ENCODE assay signal across 19 cellular contexts in genomic region chr9:6855860-6856259, GRCh38.
"Had no signal": no experiment of that assay in that cellular context is flagged by ENCODE, and none has a peak within 500 bp of the region (broad histone marks: within the 10 kb centered on the region; RNA-seq: fewer than 3 reads in every experiment).

No MANE protein-coding gene starts in this region.

- H3K9me3 Mint-ChIP-seq: activated CD4-positive, alpha-beta T cell treated with anti-CD3 and anti-CD28 coated beads, Interleukin-2, amount 10 ng/mL, durations not matched to agents 24 days and 14 days; activated naive CD4-positive, alpha-beta T cell treated with anti-CD3 and anti-CD28 coated beads, Interleukin-2, amount 10 ng/mL, durations not matched to agents 7 days and 5 days; activated naive CD8-positive, alpha-beta T cell treated with anti-CD3 and anti-CD28 coated beads, Interleukin-2, amount 50 U/mL, for 24 hours; activated T-cell treated with anti-CD3 and anti-CD28 coated beads, Interleukin-2, amount 50 U/mL, for 4 hours; central memory CD8-positive, alpha-beta T cell; memory B cell; naive B cell had no signal

- H3K27ac Mint-ChIP-seq: activated CD4-positive, alpha-beta T cell treated with anti-CD3 and anti-CD28 coated beads, Interleukin-2, amount 10 ng/mL, durations not matched to agents 24 days and 14 days; activated CD8-positive, alpha-beta T cell treated with anti-CD3 and anti-CD28 coated beads, Interleukin-2, amount 10 ng/mL, durations not matched to agents 7 days and 5 days; activated naive CD4-positive, alpha-beta T cell treated with anti-CD3 and anti-CD28 coated beads, Interleukin-2, amount 10 ng/mL, durations not matched to agents 7 days and 5 days; activated naive CD8-positive, alpha-beta T cell treated with anti-CD3 and anti-CD28 coated beads, Interleukin-2, amount 50 U/mL, for 24 hours; memory B cell had no signal

- H3K27ac ChIP-seq: brain microvascular endothelial cell, colonic mucosa, left ventricle myocardium inferior, tibial nerve, uterus had no signal

- DNase-seq: activated CD4-positive, alpha-beta T cell treated with anti-CD3 and anti-CD28 coated beads, Interleukin-2, amount 10 ng/mL, durations not matched to agents 24 days and 14 days; activated CD8-positive, alpha-beta T cell treated with anti-CD3 and anti-CD28 coated beads, Interleukin-2, amount 10 ng/mL, durations not matched to agents 7 days and 5 days; activated naive CD4-positive, alpha-beta T cell treated with anti-CD3 and anti-CD28 coated beads, Interleukin-2, amount 10 ng/mL, durations not matched to agents 7 days and 5 days; activated naive CD8-positive, alpha-beta T cell treated with anti-CD3 and anti-CD28 coated beads, Interleukin-2, amount 50 U/mL, for 24 hours; activated T-cell treated with anti-CD3 and anti-CD28 coated beads, Interleukin-2, amount 50 U/mL, for 4 hours; brain microvascular endothelial cell; colonic mucosa; kidney; left ventricle myocardium inferior; naive B cell; stimulated activated CD4-positive, alpha-beta T cell treated with anti-CD3 and anti-CD28 coated beads, Interleukin-2, amount 100 ng/mL, for 24 hours; stimulated activated naive CD8-positive, alpha-beta T cell treated with anti-CD3 and anti-CD28 coated beads, Interleukin-15, Interleukin-2, amounts not matched to agents 100 U/mL and 50 U/mL, for 24 hours; T-helper 1 cell; T1000; uterus had no signal

- H3K4me1 ChIP-seq: colonic mucosa, tibial nerve, uterus had no signal

- H3K36me3 ChIP-seq: brain microvascular endothelial cell, colonic mucosa, uterus had no signal

- H3K4me3 ChIP-seq: colonic mucosa, left ventricle myocardium inferior, tibial nerve, uterus had no signal

- H3K9me3 ChIP-seq: colonic mucosa, left ventricle myocardium inferior, tibial nerve, uterus had no signal

- H3K4me3 Mint-ChIP-seq: activated CD4-positive, alpha-beta T cell treated with anti-CD3 and anti-CD28 coated beads, Interleukin-2, amount 10 ng/mL, durations not matched to agents 24 days and 14 days; activated CD8-positive, alpha-beta T cell treated with anti-CD3 and anti-CD28 coated beads, Interleukin-2, amount 10 ng/mL, durations not matched to agents 7 days and 5 days; activated naive CD4-positive, alpha-beta T cell treated with anti-CD3 and anti-CD28 coated beads, Interleukin-2, amount 10 ng/mL, durations not matched to agents 7 days and 5 days; activated naive CD8-positive, alpha-beta T cell treated with anti-CD3 and anti-CD28 coated beads, Interleukin-2, amount 50 U/mL, for 24 hours; activated T-cell treated with anti-CD3 and anti-CD28 coated beads, Interleukin-2, amount 50 U/mL, for 4 hours; central memory CD8-positive, alpha-beta T cell; memory B cell; naive B cell had no signal

- H3K27me3 ChIP-seq: brain microvascular endothelial cell, colonic mucosa, tibial nerve, uterus had no signal

- H3K4me1 Mint-ChIP-seq: activated CD4-positive, alpha-beta T cell treated with anti-CD3 and anti-CD28 coated beads, Interleukin-2, amount 10 ng/mL, durations not matched to agents 24 days and 14 days; activated naive CD4-positive, alpha-beta T cell treated with anti-CD3 and anti-CD28 coated beads, Interleukin-2, amount 10 ng/mL, durations not matched to agents 7 days and 5 days; memory B cell had no signal

- ATAC-seq: activated CD8-positive, alpha-beta T cell treated with anti-CD3 and anti-CD28 coated beads, Interleukin-2, amount 10 ng/mL, durations not matched to agents 7 days and 5 days; activated naive CD8-positive, alpha-beta T cell treated with anti-CD3 and anti-CD28 coated beads, Interleukin-2, amount 50 U/mL, for 24 hours; activated T-cell treated with anti-CD3 and anti-CD28 coated beads, Interleukin-2, amount 50 U/mL, for 4 hours; stimulated activated naive CD8-positive, alpha-beta T cell treated with anti-CD3 and anti-CD28 coated beads, Interleukin-15, Interleukin-2, amounts not matched to agents 100 U/mL and 50 U/mL, for 24 hours had no signal

- FAIRE-seq: frontal cortex, kidney had no signal
